ENCODE assay signal across 8 cellular contexts in genomic region chr5:111072949-111073682, GRCh38. TPM values are rescaled to one million over a fixed set of nuclear protein-coding genes. Genes with fewer than 3 reads are reported as not detected.
DNase-seq lines count a peak whose midpoint lies in the region; TF ChIP-seq lines count a peak whose summit lies in the region.

No MANE protein-coding gene starts in this region.

- H3K27me3 ChIP-seq in GM06990 (replicated peaks; ENCODE audit: control insufficient read depth, insufficient read depth, low read length) (peaks cover 8% of the 10 kb centered on the region), ectodermal cell (ENCODE audit: control insufficient read depth, insufficient read depth, low read length, poor library complexity, severe bottlenecking) (peaks cover 76% of the 10 kb centered on the region), mesenchymal stem cell (ENCODE audit: control insufficient read depth in 1 of 2, insufficient read depth in 1 of 2, low read length in 2 of 2) (peaks cover 0 to 48% of the 10 kb centered on the region in 2 experiments)

- peak overlapping the region; percentile 85 for H3K9ac ChIP-seq in mesenchymal stem cell (ENCODE audit: low read length)

- H3K4ac ChIP-seq in mesenchymal stem cell (ENCODE audit: low read depth in 1 of 2, low read length in 2 of 2) = no peak overlapping the region

- peak overlapping the region; percentile 66 for H2AFZ ChIP-seq in mesenchymal stem cell (ENCODE audit: low read depth, low read length)

- peak overlapping the region; percentile 25 for H4K91ac ChIP-seq in mesenchymal stem cell (ENCODE audit: low read length)

- H3K79me1 ChIP-seq in mesenchymal stem cell (replicated peaks; ENCODE audit: low read length, poor library complexity, severe bottlenecking) = no peaks in the 10 kb centered on the region

- H3K9me3 ChIP-seq in ectodermal cell (ENCODE audit: control insufficient read depth, low read length) (no peaks in the 10 kb centered on the region), mesenchymal stem cell (ENCODE audit: control insufficient read depth, low read length) (no peaks in the 10 kb centered on the region)

- 1% methylated on average over 44 of the region's 44 CpGs for WGBS in ectodermal cell, 2 experiments
- WGBS in mesenchymal stem cell = 2% methylated on average over 44 of the region's 44 CpGs

- DNase-seq in GM06990 (ENCODE audit: extremely low read depth, insufficient read length) (peak; percentile 30), HEK293T (ENCODE audit: extremely low spot score) (peak; percentile 72), NCI-H1048 (lab: John Stamatoyannopoulos, UW) (peak; percentile 4), mesenchymal stem cell (peak; percentile 55), COLO668 (lab: John Stamatoyannopoulos, UW; ENCODE audit: unreplicated experiment) (no peak)
- DNase-seq in activated CD4-positive, alpha-beta T cell treated with anti-CD3 and anti-CD28 coated beads for 4 hours = peak; percentile 58 to 63
- DNase-seq in stimulated activated CD8-positive, alpha-beta memory T cell treated with anti-CD3 and anti-CD28 coated beads, Interleukin-15, amount 100 ng/mL, for 48 hours (ENCODE audit: low read depth in 2 of 2) = peak; percentile 58 to 63

- CTCF ChIA-PET in HEK293T (lab: Yijun Ruan, JAX) = no interaction called here

- H2BK120ac ChIP-seq in mesenchymal stem cell (ENCODE audit: low read depth, low read length) = peak overlapping the region; percentile 21

- no peak overlapping the region for H2BK5ac ChIP-seq in mesenchymal stem cell (ENCODE audit: low read depth, low read length, poor library complexity, severe bottlenecking)

- H3K14ac ChIP-seq in mesenchymal stem cell (ENCODE audit: low read length in 2 of 2) = no peak overlapping the region

- peak overlapping the region; percentile 79 for H4K8ac ChIP-seq in mesenchymal stem cell (ENCODE audit: low read length)

- POLR2A ChIA-PET in HEK293T (lab: Yijun Ruan, JAX) = interaction anchor here (1.5 kb wide), 1 partner anchor 19 kb away, joined by 5 read pairs; the partner anchor contains the start of gene WDR36

- TF ChIP-seq CTCF in GM06990 (IDR thresholded peaks at IDR 0.05; ENCODE audit: insufficient read depth, low read length, poor library complexity, severe bottlenecking) = peak; percentile 8

- H3K27ac ChIP-seq in ectodermal cell (ENCODE audit: insufficient read depth, low read depth, low read length, poor library complexity, severe bottlenecking) = no peak overlapping the region
- H3K27ac ChIP-seq in mesenchymal stem cell (ENCODE audit: low read length, poor library complexity, severe bottlenecking) = no peak overlapping the region

- no peaks in the 10 kb centered on the region for H3K36me3 ChIP-seq in GM06990 (ENCODE audit: control insufficient read depth, insufficient read depth, low read length)
- H3K36me3 ChIP-seq in ectodermal cell (ENCODE audit: control insufficient read depth, insufficient read depth, low read length) = no peaks in the 10 kb centered on the region
- peaks cover 0 to 7% of the 10 kb centered on the region in 2 experiments for H3K36me3 ChIP-seq in mesenchymal stem cell (ENCODE audit: control insufficient read depth in 1 of 2, insufficient read depth in 2 of 2, low read depth in 1 of 2, low read length in 2 of 2)

- peak overlapping the region; percentile 6 for H2BK15ac ChIP-seq in mesenchymal stem cell (ENCODE audit: low read depth, poor library complexity, severe bottlenecking)

- peak overlapping the region; percentile 95 for H3K4me2 ChIP-seq in mesenchymal stem cell (ENCODE audit: low read length, poor library complexity, severe bottlenecking)

- H2BK12ac ChIP-seq in mesenchymal stem cell (ENCODE audit: low read length in 2 of 2) = peak overlapping the region; percentile 18 to 33

- H2AK5ac ChIP-seq in mesenchymal stem cell (ENCODE audit: low read length, severe bottlenecking) = no peak overlapping the region

- no peaks in the 10 kb centered on the region for H3K4me1 ChIP-seq in ectodermal cell (ENCODE audit: control insufficient read depth, insufficient read depth, low read length)
- peaks cover 7% of the 10 kb centered on the region for H3K4me1 ChIP-seq in mesenchymal stem cell (ENCODE audit: control insufficient read depth, insufficient read depth, low read depth, low read length)

- peak overlapping the region in 1 of 2 experiments; percentile 34 for H3K23ac ChIP-seq in mesenchymal stem cell (ENCODE audit: low read length in 2 of 2)

- peak overlapping the region; percentile 13 to 52 for H3K18ac ChIP-seq in mesenchymal stem cell (ENCODE audit: low read depth in 1 of 2, low read length in 2 of 2)

- peak overlapping the region; percentile 67 for H3K4me3 ChIP-seq in GM06990 (replicated peaks; ENCODE audit: low read depth, low read length)
- peak overlapping the region; percentile 32 for H3K4me3 ChIP-seq in ectodermal cell (ENCODE audit: insufficient read depth, low read depth, low read length)
- peak overlapping the region; percentile 66 to 80 for H3K4me3 ChIP-seq in mesenchymal stem cell (ENCODE audit: insufficient read depth in 1 of 2, low read depth in 1 of 2, low read length in 2 of 2)

TF ChIP-seq in HEK293T, 16 proteins besides CTCF, POLR2A, EP300 and RAD21:
- TF ChIP-seq L3MBTL2 (conservative IDR thresholded peaks at IDR 0.05) (peak; percentile 70), FOXM1 (IDR thresholded peaks at IDR 0.05; ENCODE audit: borderline replicate concordance) (no peak)

RNA-seq across cellular contexts. Expression of gene TSLP, which starts 1.6 kb away (rescaled TPM):
- not detected for polyA plus RNA-seq in ectodermal cell (2013, experiment 1 of 4)
- polyA plus RNA-seq in ectodermal cell (2013, experiment 2 of 4) = 0.20 TPM
- polyA plus RNA-seq in ectodermal cell (2013, experiment 3 of 4) = 0.32 TPM
- polyA plus RNA-seq in ectodermal cell (2013, experiment 4 of 4) = 0.12 TPM
- polyA plus RNA-seq in mesenchymal stem cell (2013, experiment 1 of 2) = 11.2 TPM
- 11.3 TPM for polyA plus RNA-seq in mesenchymal stem cell (2013, experiment 2 of 2)

RNA-seq across cellular contexts. Expression of gene WDR36, which starts 19.0 kb away (rescaled TPM):
- 21.0 TPM for polyA plus RNA-seq in ectodermal cell (2013, experiment 1 of 4)
- 21.7 TPM for polyA plus RNA-seq in ectodermal cell (2013, experiment 2 of 4)
- 16.8 TPM for polyA plus RNA-seq in ectodermal cell (2013, experiment 3 of 4)
- 19.7 TPM for polyA plus RNA-seq in ectodermal cell (2013, experiment 4 of 4)
- 22.8 TPM for polyA plus RNA-seq in mesenchymal stem cell (2013, experiment 1 of 2)
- 22.7 TPM for polyA plus RNA-seq in mesenchymal stem cell (2013, experiment 2 of 2)
